ENCODE assay signal across 15 cellular contexts in the genomic region with DNA sequence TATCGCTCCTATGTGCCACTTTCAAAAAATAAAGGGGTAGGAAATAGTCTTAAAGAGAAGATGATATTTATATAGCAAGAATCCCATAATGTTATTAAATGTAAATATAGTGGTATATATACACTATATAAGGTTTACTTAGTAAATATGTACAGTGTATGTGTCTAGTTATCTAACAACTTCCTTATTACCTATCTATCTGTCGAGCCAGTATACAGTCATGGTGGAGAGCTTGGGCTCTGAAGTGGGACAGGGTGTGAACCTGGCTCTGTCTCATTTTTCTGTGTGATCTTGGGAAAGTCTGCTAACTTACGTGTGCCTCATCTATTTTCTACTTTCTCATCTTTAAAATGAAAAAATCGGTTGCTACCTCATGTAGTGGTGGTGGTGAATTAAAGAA.
"Had no signal": no experiment of that assay in that cellular context is flagged by ENCODE, and none has a peak within 500 bp of the region (broad histone marks: within the 10 kb centered on the region; RNA-seq: fewer than 3 reads in every experiment).

No MANE protein-coding gene starts in this region.

- H3K4me2 ChIP-seq: smooth muscle cell had no signal

- DNase-seq: effector CD4-positive, alpha-beta T cell; foreskin melanocyte; heart left ventricle; hippocampal formation; mesendoderm; occipital lobe; pancreas; right cardiac atrium; stimulated activated CD4-positive, alpha-beta T cell treated with anti-CD3 and anti-CD28 coated beads, Interleukin-2, amount 100 ng/mL, for 48 hours; stimulated activated naive CD4-positive, alpha-beta T cell treated with Interleukin-2 at 50 U/mL for 16 hours; upper lobe of left lung; uterus had no signal

- H3K4me1 ChIP-seq: heart left ventricle, pancreas, upper lobe of left lung, uterus had no signal

- H3K4me3 ChIP-seq: coronary artery, heart left ventricle, pancreas, smooth muscle cell, upper lobe of left lung, uterus had no signal

- ATAC-seq: heart left ventricle; natural killer cell treated with Interleukin-12 subunit alpha and Interleukin-12 subunit beta and Interleukin-15 and Interleukin-18, amount 100 ng/mL, for 72 hours; pancreas; right cardiac atrium had no signal

- H3K27me3 ChIP-seq: heart left ventricle, pancreas, upper lobe of left lung, uterus had no signal

- H3K27ac ChIP-seq: coronary artery, heart left ventricle, pancreas, upper lobe of left lung had no signal

- H3K9me3 ChIP-seq: heart left ventricle, pancreas, upper lobe of left lung, uterus had no signal

- H3K36me3 ChIP-seq: uterus had no signal
